In the genomic region with DNA sequence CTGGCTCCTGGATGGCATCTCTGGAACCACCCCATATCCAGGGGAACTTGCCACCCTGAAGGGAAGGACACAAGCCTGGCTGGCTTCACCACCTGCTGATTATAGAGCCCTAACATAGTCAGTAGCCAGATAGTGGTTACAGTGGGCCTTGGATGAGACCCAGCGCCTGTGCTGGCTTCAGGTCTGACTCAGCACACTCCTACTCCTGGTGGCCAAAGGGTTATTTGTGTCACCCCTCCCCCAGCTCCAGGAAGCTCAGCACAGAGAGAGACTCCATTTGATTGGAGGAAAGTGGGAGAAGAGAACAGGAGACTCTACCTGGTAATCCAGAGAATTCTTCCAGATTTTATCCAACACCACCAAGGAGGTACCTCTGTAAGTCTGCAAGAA, we compare ENCODE assay signal across 10 cellular contexts. TPM values are rescaled to one million over a fixed set of nuclear protein-coding genes. Genes with fewer than 3 reads are reported as not detected.
DNase-seq lines count a peak whose midpoint lies in the region; ATAC-seq and TF ChIP-seq lines count a peak whose summit lies in the region.
"Had no signal": no experiment of that assay in that cellular context is flagged by ENCODE, and none has a peak within 500 bp of the region (broad histone marks: within the 10 kb centered on the region; RNA-seq: fewer than 3 reads in every experiment).

No MANE protein-coding gene starts in this region.

- ATAC-seq in GM21825 (IDR thresholded peaks at IDR 0.05; ENCODE audit: unreplicated experiment) (peak; percentile 73), aorta (ENCODE audit: low FRiP score) (no peak)

- DNase-seq in EH (ENCODE audit: low read depth) = peak; percentile 62
- peak; percentile 72 for DNase-seq in MG63
- DNase-seq in left ventricle myocardium inferior = peak; percentile 40
- DNase-seq in HT-29 (ENCODE audit: low spot score) = no peak
- no peak for DNase-seq in retina
- DNase-seq in aorta = no peak
- DNase-seq in effector memory CD4-positive, alpha-beta T cell = no peak
- DNase-seq: kidney, NCI-H1930 had no signal

- H3K9me3 ChIP-seq in MG63 (peaks cover 17% of the 10 kb centered on the region), left ventricle myocardium inferior (replicated peaks) (peaks cover 30% of the 10 kb centered on the region), aorta (ENCODE audit: control insufficient read depth, low read length) (no peaks in the 10 kb centered on the region)
- H3K9me3 ChIP-seq in effector memory CD4-positive, alpha-beta T cell (ENCODE audit: control insufficient read depth, low read length) = no peaks in the 10 kb centered on the region

- peak; percentile 12 for TF ChIP-seq CTCF in left ventricle myocardium inferior (IDR thresholded peaks at IDR 0.05; ENCODE audit: borderline replicate concordance)

- H3K27me3 ChIP-seq in MG63 (no peaks in the 10 kb centered on the region), left ventricle myocardium inferior (ENCODE audit: low read depth) (no peaks in the 10 kb centered on the region), aorta (ENCODE audit: control insufficient read depth in 1 of 2, insufficient read depth in 2 of 2, low read length in 1 of 2) (no peaks in the 10 kb centered on the region)
- H3K27me3 ChIP-seq in effector memory CD4-positive, alpha-beta T cell (replicated peaks; ENCODE audit: control insufficient read depth, insufficient read depth, low read length, poor library complexity, severe bottlenecking) = no peaks in the 10 kb centered on the region

- H3K4me1 ChIP-seq in left ventricle myocardium inferior (peaks cover 54% of the 10 kb centered on the region), aorta (ENCODE audit: control insufficient read depth in 1 of 2, insufficient read depth in 2 of 2, low read length in 2 of 2) (peaks cover 0 to 2% of the 10 kb centered on the region in 2 donors)
- H3K4me1 ChIP-seq in effector memory CD4-positive, alpha-beta T cell (ENCODE audit: control insufficient read depth, insufficient read depth, low read length, poor library complexity, severe bottlenecking) = no peaks in the 10 kb centered on the region

- intact Hi-C loops in left ventricle myocardium inferior (cut with micrococcal nuclease) (no loop called here), aorta (cut with DNase I) (no loop called here)

- H3K4me3 ChIP-seq in MG63 (no peak overlapping the region), left ventricle myocardium inferior (no peak overlapping the region), aorta (ENCODE audit: low read length in 2 of 2) (no peak overlapping the region)
- H3K4me3 ChIP-seq in effector memory CD4-positive, alpha-beta T cell (ENCODE audit: insufficient read depth, low read depth, low read length, poor library complexity, severe bottlenecking) = no peak overlapping the region

- H3K36me3 ChIP-seq in MG63 = peaks cover 2% of the 10 kb centered on the region; the same call in 1 of the 2 replicates
- no peaks in the 10 kb centered on the region for H3K36me3 ChIP-seq in left ventricle myocardium inferior
- H3K36me3 ChIP-seq in aorta (ENCODE audit: control insufficient read depth in 1 of 2, insufficient read depth in 2 of 2, low read length in 1 of 2) = peaks cover 0 to 2% of the 10 kb centered on the region in 2 donors
- peaks cover 8% of the 10 kb centered on the region for H3K36me3 ChIP-seq in effector memory CD4-positive, alpha-beta T cell (ENCODE audit: control insufficient read depth, insufficient read depth, low read length)

- WGBS in aorta, 2 donors = 92 to 96% methylated on average over 1 of the region's 1 CpG

- peak overlapping the region; percentile 25 for H3K27ac ChIP-seq in left ventricle myocardium inferior (replicated peaks)
- H3K27ac ChIP-seq in aorta (ENCODE audit: low read depth in 1 of 2, low read length in 2 of 2) = no peak overlapping the region
- no peak overlapping the region for H3K27ac ChIP-seq in effector memory CD4-positive, alpha-beta T cell (ENCODE audit: insufficient read depth, low read length, poor library complexity, severe bottlenecking)

RNA-seq across cellular contexts. Expression of gene SNX14, which starts 12.8 kb away (rescaled TPM):
- total RNA-seq in MG63 (2014; rRNA removed; shearing (Covaris generic); ENCODE audit: low replicate concordance) = 65.8 and 88.2 TPM in 2 replicates
- 33.7 TPM for total RNA-seq in left ventricle myocardium inferior
- 46.1 and 54.9 TPM in 2 replicates for total RNA-seq in HT-29 (2014; rRNA removed; shearing (Covaris generic))
- 10 to 100 TPM; 82.3 to 85.1 TPM for total RNA-seq in aorta
- 10 to 100 TPM; 10.9 to 81.4 TPM for polyA plus RNA-seq in aorta

Comparison
In these comparisons a context has a peak if more than half of its experiments do, and no peak if none do; other contexts are left out.
1. DNase-seq: peak in EH (single experiment), MG63 (single experiment) and left ventricle myocardium inferior (single experiment); none in HT-29 (single experiment), retina (single experiment), aorta (0 of 2) and effector memory CD4-positive, alpha-beta T cell (0 of 3).